In genomic region chr9:126152622-126153362, GRCh38 we compare ENCODE assay signal across 19 cellular contexts.
DNase-seq lines count a peak whose midpoint lies in the region; ATAC-seq, FAIRE-seq and TF ChIP-seq lines count a peak whose summit lies in the region.
"Had no signal": no experiment of that assay in that cellular context is flagged by ENCODE, and none has a peak within 500 bp of the region (broad histone marks: within the 10 kb centered on the region; RNA-seq: fewer than 3 reads in every experiment).

No MANE protein-coding gene starts in this region.

- CTCF ChIA-PET in H1 (lab: Charles Lee; ENCODE audit: partially characterized antibody), result no interaction called here

- TF ChIP-seq EP300 in H1 (IDR thresholded peaks at IDR 0.05; ENCODE audit: borderline replicate concordance in 1 of 2, low read depth in 2 of 2, low read length in 2 of 2), result no peak

- no peak overlapping the region for H4K8ac ChIP-seq in H1 (ENCODE audit: extremely low read depth, insufficient read depth, low read length)

- H3K36me3 ChIP-seq in H1 (ENCODE audit: control insufficient read depth in 2 of 4, insufficient read depth in 4 of 4, low read length in 3 of 4), result no peaks in the 10 kb centered on the region
- H3K36me3 ChIP-seq in lung (ENCODE audit: control insufficient read depth in 2 of 2, insufficient read depth in 2 of 2, low read length in 2 of 2), result no peaks in the 10 kb centered on the region
- H3K36me3 ChIP-seq in breast epithelium, result no peaks in the 10 kb centered on the region
- H3K36me3 ChIP-seq: HAP-1, SJSA1 had no signal

- no peak overlapping the region for H2BK5ac ChIP-seq in H1 (ENCODE audit: low read depth, low read length)

- TF ChIP-seq POLR2A in H1 (IDR thresholded peaks at IDR 0.05; ENCODE audit: control extremely low read depth in 1 of 2, low read depth in 2 of 2, low read length in 2 of 2) (no peak), breast epithelium (IDR thresholded peaks at IDR 0.05) (no peak)

- H2BK120ac ChIP-seq in H1 (replicated peaks; ENCODE audit: low read depth, low read length), result no peak overlapping the region

- peak overlapping the region; percentile 48 for H3K56ac ChIP-seq in H1 (replicated peaks; ENCODE audit: insufficient read length, low read depth, low read length)

- H2BK15ac ChIP-seq in H1 (ENCODE audit: low read length), result no peak overlapping the region

- peaks cover 41% of the 10 kb centered on the region for H3K27me3 Mint-ChIP-seq in stimulated activated memory B cell treated with anti-CD40 and anti-IgM and Interleukin-4, amounts not matched to agents 10 μg/mL and 1 μg/mL and 100 μg/mL, for 72 hours

- H3K4ac ChIP-seq in H1 (replicated peaks; ENCODE audit: insufficient read length, low read depth, low read length), result no peak overlapping the region

- H3K79me2 ChIP-seq in H1 (ENCODE audit: control insufficient read depth in 1 of 2, insufficient read depth in 2 of 2, low read length in 2 of 2), result no peaks in the 10 kb centered on the region

- H3K14ac ChIP-seq in H1 (ENCODE audit: insufficient read length), result no peak overlapping the region

- no peak overlapping the region for H3K4me3 Mint-ChIP-seq in stimulated activated memory B cell treated with anti-CD40 and anti-IgM and Interleukin-4, amounts not matched to agents 10 μg/mL and 1 μg/mL and 100 μg/mL, for 72 hours
- H3K4me3 Mint-ChIP-seq: CD8-positive, alpha-beta T cell had no signal

- H4K20me1 ChIP-seq in H1 (replicated peaks in 1 of 2; ENCODE audit: control insufficient read depth in 1 of 2, insufficient read depth in 2 of 2, low read length in 2 of 2), result peaks cover 0 to 4% of the 10 kb centered on the region in 2 experiments

- no peak overlapping the region for H2AFZ ChIP-seq in H1 (ENCODE audit: low read length)

- H3K4me3 ChIP-seq in H1 (ENCODE audit: extremely low read depth in 1 of 4, insufficient read depth in 2 of 4, low read depth in 3 of 4, low read length in 4 of 4) (no peak overlapping the region), lung (no peak overlapping the region), breast epithelium (no peak overlapping the region)
- H3K4me3 ChIP-seq: HAP-1, SJSA1 had no signal

- H3K27me3 ChIP-seq in H1 (replicated peaks in 1 of 4; ENCODE audit: control insufficient read depth in 3 of 4, extremely low read depth in 1 of 4, insufficient read depth in 3 of 4, low read length in 3 of 4), result peaks cover 0 to 9% (median 8%) of the 10 kb centered on the region in 4 experiments; a peak in 6 of 7 replicates
- no peaks in the 10 kb centered on the region for H3K27me3 ChIP-seq in lung (ENCODE audit: control insufficient read depth, insufficient read depth)
- peaks cover 0 to 18% of the 10 kb centered on the region in 2 donors for H3K27me3 ChIP-seq in breast epithelium
- H3K27me3 ChIP-seq: SJSA1 had no signal

- no peak overlapping the region for H3K27ac Mint-ChIP-seq in stimulated activated memory B cell treated with anti-CD40 and anti-IgM and Interleukin-4, amounts not matched to agents 10 μg/mL and 1 μg/mL and 100 μg/mL, for 72 hours
- H3K27ac Mint-ChIP-seq: CD8-positive, alpha-beta T cell had no signal

- DNase-seq in AG20443 (ENCODE audit: low spot score) (peak; percentile 2), GM13977 (ENCODE audit: low spot score) (peak; percentile 2), H1 (ENCODE audit: low read depth in 1 of 2, low spot score in 2 of 2) (no peak), lung (ENCODE audit: low spot score) (peak; percentile 18), breast epithelium (ENCODE audit: low spot score in 2 of 2) (no peak), RCC 7860 (ENCODE audit: low spot score) (no peak)
- DNase-seq: Calu3, GF-D8, NCI-H1105, NCI-H2081, NCI-H2171 treated with DMSO at 0.1 percent for 48 hours, NCI-H446, NCI-H526 treated with DMSO at 0.1 percent for 48 hours had no signal

- TF ChIP-seq CTCF in GM13977 (IDR thresholded peaks at IDR 0.05; ENCODE audit: extremely low read depth, insufficient read depth, missing control alignments) (no peak), H1 (IDR thresholded peaks at IDR 0.05; ENCODE audit: control extremely low read depth in 1 of 3, insufficient read depth in 1 of 3, low read depth in 1 of 3, low read length in 3 of 3) (no peak), lung (IDR thresholded peaks at IDR 0.05; ENCODE audit: control extremely low read depth, extremely low read depth) (no peak), breast epithelium (IDR thresholded peaks at IDR 0.05) (no peak)

- no peak overlapping the region for H2BK20ac ChIP-seq in H1 (ENCODE audit: low read length)

- POLR2A ChIA-PET in H1 (lab: Charles Lee; ENCODE audit: partially characterized antibody), result no interaction called here

- H3K23ac ChIP-seq in H1 (ENCODE audit: insufficient read length), result no peak overlapping the region

- in situ Hi-C loops in GM13977 (cut with MboI; ENCODE audit: low pct_unique_long_range_greater_than_20kb, low sequenced_read_pairs, unreplicated experiment), result no loop called here

- no peaks in the 10 kb centered on the region for H3K4me1 Mint-ChIP-seq in stimulated activated memory B cell treated with anti-CD40 and anti-IgM and Interleukin-4, amounts not matched to agents 10 μg/mL and 1 μg/mL and 100 μg/mL, for 72 hours

- WGBS in H1 (ENCODE audit: extremely low coverage in 1 of 2, insufficient coverage in 1 of 2, insufficient read length in 1 of 2, insufficient replicate concordance in 2 of 2, low coverage in 1 of 2, low lambda C conversion rate in 2 of 2, missing lambda C conversion rate in 1 of 2), 2 experiments, result 75% methylated on average over 3 of the region's 3 CpGs; no CpG with 5 or more reads in 1 of the 2 experiments
- 69 to 85% methylated on average over 3 of the region's 3 CpGs for WGBS in lung, 2 donors

- H3K9me3 ChIP-seq in H1 (ENCODE audit: insufficient read depth in 2 of 2, low read depth in 1 of 2, low read length in 1 of 2), result no peaks in the 10 kb centered on the region
- peaks cover 0 to 5% of the 10 kb centered on the region in 2 donors for H3K9me3 ChIP-seq in lung (ENCODE audit: control insufficient read depth in 2 of 2, insufficient read depth in 1 of 2, low read length in 1 of 2)
- no peaks in the 10 kb centered on the region for H3K9me3 ChIP-seq in breast epithelium
- H3K9me3 ChIP-seq: HAP-1, SJSA1 had no signal

- H3K9me3 Mint-ChIP-seq in stimulated activated memory B cell treated with anti-CD40 and anti-IgM and Interleukin-4, amounts not matched to agents 10 μg/mL and 1 μg/mL and 100 μg/mL, for 72 hours, result peaks cover 9% of the 10 kb centered on the region
- H3K9me3 Mint-ChIP-seq: CD8-positive, alpha-beta T cell had no signal

- FAIRE-seq in H1 (lab: Jason Lieb, UNC) (no peak), RCC 7860 (lab: Jason Lieb, UNC) (no peak)
- FAIRE-seq: A204.1 had no signal

- H3K27ac ChIP-seq in H1 (ENCODE audit: low read depth, low read length) (no peak overlapping the region), lung (ENCODE audit: low read depth in 1 of 2, low read length in 1 of 2) (no peak overlapping the region), breast epithelium (no peak overlapping the region)
- H3K27ac ChIP-seq: SJSA1 had no signal

- H3K4me1 ChIP-seq in H1 (replicated peaks in 1 of 4; ENCODE audit: control insufficient read depth in 3 of 4, insufficient read depth in 4 of 4, low read length in 3 of 4), result peaks cover 0 to 7% (median 0%) of the 10 kb centered on the region in 4 experiments; a peak in 1 of 7 replicates
- H3K4me1 ChIP-seq in lung (ENCODE audit: control insufficient read depth in 2 of 2, insufficient read depth in 2 of 2, low read length in 2 of 2), result no peaks in the 10 kb centered on the region
- H3K4me1 ChIP-seq in breast epithelium, result no peaks in the 10 kb centered on the region
- H3K4me1 ChIP-seq: SJSA1 had no signal

- no peak for ATAC-seq in lung (ENCODE audit: insufficient read depth, low FRiP score)
- no peak for ATAC-seq in stimulated activated memory B cell treated with anti-CD40 and anti-IgM and Interleukin-4, amounts not matched to agents 10 μg/mL and 1 μg/mL and 100 μg/mL, for 72 hours
- ATAC-seq: CD8-positive, alpha-beta T cell; Panc1 had no signal

- no peak overlapping the region for H3K4me2 ChIP-seq in H1 (ENCODE audit: insufficient read depth in 1 of 2, low read depth in 2 of 2, low read length in 2 of 2)

- no peak overlapping the region for H3K18ac ChIP-seq in H1 (ENCODE audit: extremely low read depth, low read length)

- H2BK12ac ChIP-seq in H1 (ENCODE audit: low read depth, low read length), result no peak overlapping the region

- peaks cover 2% of the 10 kb centered on the region; the same call in 1 of the 2 replicates for H3K79me1 ChIP-seq in H1 (ENCODE audit: low read depth, low read length)

- no peak overlapping the region for H2AK5ac ChIP-seq in H1 (ENCODE audit: low read depth, low read length)

- no peak overlapping the region for H3K9ac ChIP-seq in H1 (replicated peaks in 1 of 4; ENCODE audit: extremely low read depth in 1 of 4, low read depth in 3 of 4, low read length in 3 of 4)

- no peak overlapping the region for H4K91ac ChIP-seq in H1 (replicated peaks; ENCODE audit: insufficient read length, low read length)

- no peak for TF ChIP-seq RAD21 in H1 (IDR thresholded peaks at IDR 0.05 in 1 of 2, conservative IDR thresholded peaks at IDR 0.05 in 1 of 2; ENCODE audit: low read depth in 2 of 2, low read length in 2 of 2)

- no peak overlapping the region for H4K5ac ChIP-seq in H1 (ENCODE audit: insufficient read length, low read depth, low read length)

- H3K36me3 Mint-ChIP-seq in stimulated activated memory B cell treated with anti-CD40 and anti-IgM and Interleukin-4, amounts not matched to agents 10 μg/mL and 1 μg/mL and 100 μg/mL, for 72 hours, result no peaks in the 10 kb centered on the region
- H3K36me3 Mint-ChIP-seq: CD8-positive, alpha-beta T cell had no signal

- intact Hi-C loops in breast epithelium (cut with DNase I; ENCODE audit: low total_unique reads), result no loop called here

- H3K23me2 ChIP-seq in H1 (ENCODE audit: low read depth, low read length), result peaks cover 5% of the 10 kb centered on the region; the same call in 1 of the 2 replicates

TF ChIP-seq in H1, 55 proteins besides CTCF, POLR2A, EP300 and RAD21:
- TF ChIP-seq TAF1 (IDR thresholded peaks at IDR 0.05; ENCODE audit: low read depth, low read length) (no peak), HDAC6 (IDR thresholded peaks at IDR 0.05; ENCODE audit: low read depth, low read length) (no peak), NANOG (IDR thresholded peaks at IDR 0.05; ENCODE audit: insufficient read depth, low read depth, low read length, poor library complexity, severe bottlenecking) (no peak), SIRT6 (IDR thresholded peaks at IDR 0.05; ENCODE audit: low read length) (no peak), CHD2 (IDR thresholded peaks at IDR 0.05; ENCODE audit: low read length) (no peak), TBP (IDR thresholded peaks at IDR 0.05; ENCODE audit: low read depth, low read length) (no peak), ZNF274 (IDR thresholded peaks at IDR 0.05; ENCODE audit: borderline replicate concordance, extremely low read depth, low read length) (no peak)
TF ChIP-seq in H1: peak in this region for 0.

Comparison
In these comparisons a context has a peak if more than half of its experiments do, and no peak if none do; other contexts are left out.
1. DNase-seq: peak in AG20443 (single experiment), GM13977 (single experiment) and lung (single experiment); none in H1 (0 of 2), breast epithelium (0 of 2) and RCC 7860 (single experiment).